Comparison of ENCODE assay signal across 9 cellular contexts in genomic region chr15:68298882-68299381, GRCh38. TPM values are rescaled to one million over a fixed set of nuclear protein-coding genes. Genes with fewer than 3 reads are reported as not detected.
DNase-seq lines count a peak whose midpoint lies in the region; ATAC-seq and TF ChIP-seq lines count a peak whose summit lies in the region.
"Had no signal": no experiment of that assay in that cellular context is flagged by ENCODE, and none has a peak within 500 bp of the region (broad histone marks: within the 10 kb centered on the region; RNA-seq: fewer than 3 reads in every experiment).

No MANE protein-coding gene starts in this region.

- POLR2A ChIA-PET in CD4-positive, alpha-beta T cell (lab: Charles Lee) = interaction anchor here (0.6 to 3.4 kb wide), 6 partner anchors 8 to 46 kb away, joined by 4 to 37 read pairs (median 5); partner anchors contain the start of gene FEM1B

- peak overlapping the region; percentile 80 for H3K4me3 Mint-ChIP-seq in CD4-positive, alpha-beta T cell

- DNase-seq in CD4-positive, alpha-beta T cell = no peak
- no peak for DNase-seq in activated naive CD4-positive, alpha-beta T cell treated with anti-CD3 and anti-CD28 coated beads, Interleukin-2, amount 50 U/mL, for 72 hours (ENCODE audit: low spot score in 2 of 2)
- DNase-seq in activated effector memory CD4-positive, alpha-beta T cell treated with anti-CD3 and anti-CD28 coated beads, Interleukin-2, amount 50 U/mL, for 16 hours = no peak
- DNase-seq in Kasumi-1 (lab: John Stamatoyannopoulos, UW) (no peak), iPS-NIHi11 (ENCODE audit: low spot score) (no peak)

- TF ChIP-seq CTCF in CD4-positive, alpha-beta T cell (IDR thresholded peaks at IDR 0.05) = no peak

- H3K9me3 Mint-ChIP-seq in CD4-positive, alpha-beta T cell = no peaks in the 10 kb centered on the region
- H3K9me3 Mint-ChIP-seq in activated naive CD4-positive, alpha-beta T cell treated with anti-CD3 and anti-CD28 coated beads, Interleukin-2, amount 50 U/mL, for 72 hours = no peaks in the 10 kb centered on the region

- ATAC-seq in CD4-positive, alpha-beta T cell (ENCODE audit: poor library complexity) = peak; percentile 82
- ATAC-seq in GM19328 (IDR thresholded peaks at IDR 0.05; ENCODE audit: unreplicated experiment) (peak; percentile 82), HG03378 (IDR thresholded peaks at IDR 0.05; ENCODE audit: unreplicated experiment) (peak; percentile 70)
- peak; percentile 67 to 81 for ATAC-seq in activated naive CD4-positive, alpha-beta T cell treated with anti-CD3 and anti-CD28 coated beads, Interleukin-2, amount 50 U/mL, for 72 hours

- no peaks in the 10 kb centered on the region for H3K27me3 ChIP-seq in CD4-positive, alpha-beta T cell (ENCODE audit: control insufficient read depth, insufficient read depth, low read length)
- no peaks in the 10 kb centered on the region for H3K27me3 ChIP-seq in mononuclear cell (ENCODE audit: insufficient read depth, low read length)

- peaks cover 25% of the 10 kb centered on the region for H3K4me1 ChIP-seq in mononuclear cell (ENCODE audit: insufficient read depth, low read length)

- H3K4me3 ChIP-seq in mononuclear cell (ENCODE audit: low read length) = peak overlapping the region; percentile 18

- H3K9me3 ChIP-seq in CD4-positive, alpha-beta T cell (ENCODE audit: control insufficient read depth, low read length) = no peaks in the 10 kb centered on the region
- no peaks in the 10 kb centered on the region for H3K9me3 ChIP-seq in mononuclear cell (ENCODE audit: low read depth, low read length)

- H3K27me3 Mint-ChIP-seq in CD4-positive, alpha-beta T cell = no peaks in the 10 kb centered on the region

- peaks cover 57% of the 10 kb centered on the region for H3K4me1 Mint-ChIP-seq in CD4-positive, alpha-beta T cell (ENCODE audit: low read depth)

- H3K27ac ChIP-seq in CD4-positive, alpha-beta T cell (ENCODE audit: low read depth, low read length) = no peak overlapping the region
- H3K27ac ChIP-seq: epithelial cell of prostate had no signal

- intact Hi-C loops in CD4-positive, alpha-beta T cell (cut with DNase I, micrococcal nuclease) = loop anchor here (2.0 kb wide), 2 partner anchors 14 to 20 kb away; no protein-coding TSS in a partner anchor

- peak overlapping the region; percentile 88 for H3K27ac Mint-ChIP-seq in CD4-positive, alpha-beta T cell
- peak overlapping the region; percentile 57 to 82 for H3K27ac Mint-ChIP-seq in activated naive CD4-positive, alpha-beta T cell treated with anti-CD3 and anti-CD28 coated beads, Interleukin-2, amount 50 U/mL, for 72 hours

- peaks cover 22% of the 10 kb centered on the region for H3K36me3 Mint-ChIP-seq in CD4-positive, alpha-beta T cell (ENCODE audit: low read depth)
- peaks cover 0 to 9% of the 10 kb centered on the region in 2 donors for H3K36me3 Mint-ChIP-seq in activated naive CD4-positive, alpha-beta T cell treated with anti-CD3 and anti-CD28 coated beads, Interleukin-2, amount 50 U/mL, for 72 hours

- CTCF ChIA-PET in CD4-positive, alpha-beta T cell (lab: Charles Lee) = interaction anchor here (1.5 to 3.8 kb wide), 2 partner anchors 7 to 21 kb away, joined by 6 to 18 read pairs; partner anchors contain the start of gene FEM1B

RNA-seq across cellular contexts. Expression of gene FEM1B, which starts 21.4 kb away (rescaled TPM):
- 10 to 100 TPM; 83.2 to 94.9 TPM for total RNA-seq in CD4-positive, alpha-beta T cell
- total RNA-seq in activated naive CD4-positive, alpha-beta T cell treated with anti-CD3 and anti-CD28 coated beads, Interleukin-2, amount 50 U/mL, for 72 hours = 10 to 100 TPM; 40.3 to 43.7 TPM
- total RNA-seq in mononuclear cell = 88.2 TPM
